9 cellular contexts compared by ENCODE assay signal in the genomic region with DNA sequence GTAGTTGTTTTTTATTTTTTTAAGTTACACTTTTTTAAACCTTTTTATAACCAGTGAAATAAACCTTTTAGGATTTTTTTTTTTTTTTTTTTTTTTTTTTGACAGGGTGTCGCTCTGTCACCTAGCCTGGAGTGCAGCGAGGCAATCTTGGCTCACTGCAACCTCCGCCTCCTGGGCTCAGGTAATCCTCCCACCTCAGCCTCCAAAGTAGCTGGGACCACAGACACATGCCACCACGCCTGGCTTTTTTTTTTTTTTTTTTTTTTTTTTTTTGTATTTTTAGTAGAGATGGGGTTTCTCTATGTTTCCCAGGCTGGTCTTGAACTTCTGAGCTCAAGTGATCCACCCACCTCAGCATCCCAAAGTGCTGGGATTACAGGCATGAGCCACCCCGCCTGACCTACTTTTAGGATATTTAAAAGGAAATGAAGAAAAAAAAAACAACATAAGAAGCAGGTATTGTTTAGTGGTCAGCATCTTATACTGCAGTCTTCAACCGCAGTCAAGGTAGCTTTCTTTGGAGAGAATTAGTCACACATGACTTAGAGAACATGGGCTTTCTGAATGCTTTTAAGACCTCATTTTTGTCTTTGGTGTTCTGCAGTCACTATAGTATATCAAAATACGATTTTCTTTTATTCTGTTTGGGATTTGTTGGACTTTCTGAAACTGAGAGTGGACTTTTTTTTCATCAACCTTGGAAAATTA. TPM values are rescaled to one million over a fixed set of nuclear protein-coding genes. Genes with fewer than 3 reads are reported as not detected.
DNase-seq lines count a peak whose midpoint lies in the region; FAIRE-seq and TF ChIP-seq lines count a peak whose summit lies in the region.
"Had no signal": no experiment of that assay in that cellular context is flagged by ENCODE, and none has a peak within 500 bp of the region (broad histone marks: within the 10 kb centered on the region; RNA-seq: fewer than 3 reads in every experiment).

No MANE protein-coding gene starts in this region.

- peak overlapping the region; percentile 95 for H3K4me3 Mint-ChIP-seq in activated naive CD8-positive, alpha-beta T cell treated with anti-CD3 and anti-CD28 coated beads for 36 hours

- H3K4me1 Mint-ChIP-seq in activated naive CD8-positive, alpha-beta T cell treated with anti-CD3 and anti-CD28 coated beads for 36 hours = peaks cover 31% of the 10 kb centered on the region

- no peak overlapping the region for H3K4ac ChIP-seq in mesenchymal stem cell (ENCODE audit: low read depth in 1 of 2, low read length in 2 of 2)

- H2AK5ac ChIP-seq in mesenchymal stem cell (ENCODE audit: low read length, severe bottlenecking) = no peak overlapping the region

- DNase-seq in AG10803 (ENCODE audit: low read depth) = no peak
- DNase-seq in HL-60 (ENCODE audit: low read depth in 1 of 2, low spot score in 1 of 2) = no peak
- DNase-seq in activated naive CD8-positive, alpha-beta T cell treated with anti-CD3 and anti-CD28 coated beads for 36 hours = no peak
- DNase-seq in mesenchymal stem cell = no peak
- DNase-seq in NCI-H1694 (lab: John Stamatoyannopoulos, UW) = no peak
- no peak for DNase-seq in retina
- no peak for DNase-seq in stimulated activated CD4-positive, alpha-beta T cell treated with anti-CD3 and anti-CD28 coated beads, Interleukin-4, amount 100 ng/mL, for 4 hours
- DNase-seq in GM12891 (ENCODE audit: insufficient read length, low spot score) = no peak

- FAIRE-seq in GM12891 (lab: Jason Lieb, UNC) = no peak

- no peak for TF ChIP-seq CTCF in AG10803 (conservative IDR thresholded peaks at IDR 0.05; ENCODE audit: low read length)
- no peak for TF ChIP-seq CTCF in HL-60 (IDR thresholded peaks at IDR 0.05; ENCODE audit: insufficient read depth, low read length)

- H3K27ac ChIP-seq in HL-60 (replicated peaks) (no peak overlapping the region), mesenchymal stem cell (ENCODE audit: low read length, poor library complexity, severe bottlenecking) (no peak overlapping the region)

- no peak overlapping the region for H4K8ac ChIP-seq in mesenchymal stem cell (ENCODE audit: low read length)

- peak overlapping the region; percentile 95 for H3K27ac Mint-ChIP-seq in activated naive CD8-positive, alpha-beta T cell treated with anti-CD3 and anti-CD28 coated beads for 36 hours

- no peaks in the 10 kb centered on the region for H3K27me3 ChIP-seq in HL-60 (ENCODE audit: insufficient read depth, poor library complexity, severe bottlenecking)
- no peaks in the 10 kb centered on the region for H3K27me3 ChIP-seq in mesenchymal stem cell (ENCODE audit: control insufficient read depth in 1 of 2, insufficient read depth in 1 of 2, low read length in 2 of 2)

- H4K91ac ChIP-seq in mesenchymal stem cell (ENCODE audit: low read length) = no peak overlapping the region

- TF ChIP-seq POLR2A in GM12891 (IDR thresholded peaks at IDR 0.05; ENCODE audit: low read depth, low read length) = no peak

- no peak overlapping the region for H3K4me2 ChIP-seq in mesenchymal stem cell (ENCODE audit: low read length, poor library complexity, severe bottlenecking)

- H2BK120ac ChIP-seq in mesenchymal stem cell (ENCODE audit: low read depth, low read length) = no peak overlapping the region

- H2BK12ac ChIP-seq in mesenchymal stem cell (ENCODE audit: low read length in 2 of 2) = no peak overlapping the region

- no peak overlapping the region for H3K23ac ChIP-seq in mesenchymal stem cell (ENCODE audit: low read length in 2 of 2)

- H3K4me1 ChIP-seq in mesenchymal stem cell (ENCODE audit: control insufficient read depth, insufficient read depth, low read depth, low read length) = peaks cover 5% of the 10 kb centered on the region

- no peak overlapping the region for H2AFZ ChIP-seq in mesenchymal stem cell (ENCODE audit: low read depth, low read length)

- no peak overlapping the region for H3K14ac ChIP-seq in mesenchymal stem cell (ENCODE audit: low read length in 2 of 2)

- peak overlapping the region; percentile 96 for H3K9ac ChIP-seq in mesenchymal stem cell (ENCODE audit: low read length)

- no peaks in the 10 kb centered on the region for H3K9me3 ChIP-seq in mesenchymal stem cell (ENCODE audit: control insufficient read depth, low read length)

- 100% methylated on average over 1 of the region's 7 CpGs for WGBS in mesenchymal stem cell

- no peak overlapping the region for H2BK15ac ChIP-seq in mesenchymal stem cell (ENCODE audit: low read depth, poor library complexity, severe bottlenecking)

- peak overlapping the region; percentile 95; the same call in 1 of the 2 replicates for H3K4me3 ChIP-seq in AG10803 (ENCODE audit: low read length)
- peak overlapping the region; percentile 70; the same call in 1 of the 2 replicates for H3K4me3 ChIP-seq in HL-60 (replicated peaks; ENCODE audit: insufficient read depth, low read length)
- peak overlapping the region in 1 of 2 experiments; percentile 92 for H3K4me3 ChIP-seq in mesenchymal stem cell (ENCODE audit: insufficient read depth in 1 of 2, low read depth in 1 of 2, low read length in 2 of 2)

- H2BK5ac ChIP-seq in mesenchymal stem cell (ENCODE audit: low read depth, low read length, poor library complexity, severe bottlenecking) = no peak overlapping the region

- no peak overlapping the region for H3K18ac ChIP-seq in mesenchymal stem cell (ENCODE audit: low read depth in 1 of 2, low read length in 2 of 2)

- no peaks in the 10 kb centered on the region for H3K27me3 Mint-ChIP-seq in activated naive CD8-positive, alpha-beta T cell treated with anti-CD3 and anti-CD28 coated beads for 36 hours

- peaks cover 26% of the 10 kb centered on the region for H3K36me3 Mint-ChIP-seq in activated naive CD8-positive, alpha-beta T cell treated with anti-CD3 and anti-CD28 coated beads for 36 hours

- peaks cover 0 to 27% of the 10 kb centered on the region in 2 experiments for H3K36me3 ChIP-seq in mesenchymal stem cell (ENCODE audit: control insufficient read depth in 1 of 2, insufficient read depth in 2 of 2, low read depth in 1 of 2, low read length in 2 of 2)

- peaks cover 4% of the 10 kb centered on the region for H3K9me3 Mint-ChIP-seq in activated naive CD8-positive, alpha-beta T cell treated with anti-CD3 and anti-CD28 coated beads for 36 hours

- H3K79me1 ChIP-seq in mesenchymal stem cell (replicated peaks; ENCODE audit: low read length, poor library complexity, severe bottlenecking) = peaks cover 6% of the 10 kb centered on the region

TF ChIP-seq in GM12891, 5 proteins besides CTCF, POLR2A, EP300 and RAD21:
- TF ChIP-seq POU2F2 (IDR thresholded peaks at IDR 0.05; ENCODE audit: low read depth, low read length) (no peak), TAF1 (IDR thresholded peaks at IDR 0.05; ENCODE audit: low read depth, low read length) (no peak), POLR2AphosphoS5 (IDR thresholded peaks at IDR 0.05; ENCODE audit: low read depth, low read length) (no peak), SPI1 (IDR thresholded peaks at IDR 0.05; ENCODE audit: low read depth, low read length) (no peak), PAX5 (IDR thresholded peaks at IDR 0.05; ENCODE audit: insufficient read depth, low read length, severe bottlenecking) (no peak)

RNA-seq across cellular contexts. Expression of a gene that starts 1.6 kb away (rescaled TPM):
- 10 to 100 TPM; 45.3 to 50.6 TPM for total RNA-seq in activated naive CD8-positive, alpha-beta T cell treated with anti-CD3 and anti-CD28 coated beads for 36 hours
- 31.6 TPM for polyA plus RNA-seq in mesenchymal stem cell (2013, experiment 1 of 2)
- polyA plus RNA-seq in mesenchymal stem cell (2013, experiment 2 of 2) = 33.7 TPM
- polyA plus RNA-seq in GM12891 (2012; ENCODE audit: low read depth, missing spikeins) = 41.2 TPM

RNA-seq across cellular contexts. Expression of a gene that starts 4.4 kb away (rescaled TPM):
- total RNA-seq in activated naive CD8-positive, alpha-beta T cell treated with anti-CD3 and anti-CD28 coated beads for 36 hours = 10 to 100 TPM; 37.4 to 39.8 TPM
- 57.2 TPM for polyA plus RNA-seq in mesenchymal stem cell (2013, experiment 1 of 2)
- polyA plus RNA-seq in mesenchymal stem cell (2013, experiment 2 of 2) = 54.2 TPM
- 22.0 TPM for polyA plus RNA-seq in GM12891 (2012; ENCODE audit: low read depth, missing spikeins)

RNA-seq across cellular contexts. Expression of a gene that starts 12.9 kb away (rescaled TPM):
- not detected for total RNA-seq in activated naive CD8-positive, alpha-beta T cell treated with anti-CD3 and anti-CD28 coated beads for 36 hours
- polyA plus RNA-seq in mesenchymal stem cell (2013, experiment 1 of 2) = not detected
- polyA plus RNA-seq in mesenchymal stem cell (2013, experiment 2 of 2) = not detected
- 0.14 TPM for polyA plus RNA-seq in GM12891 (2012; ENCODE audit: low read depth, missing spikeins)
- total RNA-seq: glomerular endothelial cell had no signal

RNA-seq across cellular contexts. Expression of a gene that starts 50.3 kb away (rescaled TPM):
- not detected for total RNA-seq in activated naive CD8-positive, alpha-beta T cell treated with anti-CD3 and anti-CD28 coated beads for 36 hours
- not detected for polyA plus RNA-seq in mesenchymal stem cell (2013, experiment 1 of 2)
- not detected for polyA plus RNA-seq in mesenchymal stem cell (2013, experiment 2 of 2)
- polyA plus RNA-seq in GM12891 (2012; ENCODE audit: low read depth, missing spikeins) = 0.14 TPM
- total RNA-seq: glomerular endothelial cell had no signal
